Comparison of ENCODE assay signal across 1 cellular context in genomic region chr4:53582194-53582593, GRCh38.
TF ChIP-seq lines count a peak whose summit lies in the region.

No MANE protein-coding gene starts in this region.

TF ChIP-seq in HepG2, 621 proteins besides CTCF, POLR2A, EP300 and RAD21 (continued from another document and continues in another):
- TF ChIP-seq, protein P1, sequence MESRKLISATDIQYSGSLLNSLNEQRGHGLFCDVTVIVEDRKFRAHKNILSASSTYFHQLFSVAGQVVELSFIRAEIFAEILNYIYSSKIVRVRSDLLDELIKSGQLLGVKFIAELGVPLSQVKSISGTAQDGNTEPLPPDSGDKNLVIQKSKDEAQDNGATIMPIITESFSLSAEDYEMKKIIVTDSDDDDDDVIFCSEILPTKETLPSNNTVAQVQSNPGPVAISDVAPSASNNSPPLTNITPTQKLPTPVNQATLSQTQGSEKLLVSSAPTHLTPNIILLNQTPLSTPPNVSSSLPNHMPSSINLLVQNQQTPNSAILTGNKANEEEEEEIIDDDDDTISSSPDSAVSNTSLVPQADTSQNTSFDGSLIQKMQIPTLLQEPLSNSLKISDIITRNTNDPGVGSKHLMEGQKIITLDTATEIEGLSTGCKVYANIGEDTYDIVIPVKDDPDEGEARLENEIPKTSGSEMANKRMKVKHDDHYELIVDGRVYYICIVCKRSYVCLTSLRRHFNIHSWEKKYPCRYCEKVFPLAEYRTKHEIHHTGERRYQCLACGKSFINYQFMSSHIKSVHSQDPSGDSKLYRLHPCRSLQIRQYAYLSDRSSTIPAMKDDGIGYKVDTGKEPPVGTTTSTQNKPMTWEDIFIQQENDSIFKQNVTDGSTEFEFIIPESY (CRISPR knock-in tag; IDR thresholded peaks at IDR 0.05) = no peak
- TF ChIP-seq DR1 (CRISPR knock-in tag; IDR thresholded peaks at IDR 0.05) (no peak), NCOA1 (CRISPR knock-in tag; IDR thresholded peaks at IDR 0.05) (no peak), PHF20 (CRISPR knock-in tag; IDR thresholded peaks at IDR 0.05) (no peak), MED1 (CRISPR knock-in tag; IDR thresholded peaks at IDR 0.05) (peak; percentile 72), SNAPC2 (CRISPR knock-in tag; IDR thresholded peaks at IDR 0.05) (no peak), ZNF20 (CRISPR knock-in tag; IDR thresholded peaks at IDR 0.05) (no peak), U2AF1 (optimal IDR thresholded peaks at IDR 0.05; ENCODE audit: low read depth, low read length) (no peak), CEBPG (CRISPR knock-in tag; IDR thresholded peaks at IDR 0.05) (peak; percentile 45; the same call in 1 of the 2 replicates), NAIF1 (CRISPR knock-in tag; IDR thresholded peaks at IDR 0.05; ENCODE audit: borderline replicate concordance) (no peak), ZNF883 (CRISPR knock-in tag; IDR thresholded peaks at IDR 0.05; ENCODE audit: not compliant biosample characterization) (no peak), JDP2 (CRISPR knock-in tag; IDR thresholded peaks at IDR 0.05; ENCODE audit: borderline replicate concordance) (no peak), RXRB (CRISPR knock-in tag; IDR thresholded peaks at IDR 0.05; ENCODE audit: borderline replicate concordance) (peak; percentile 78), KDM6A (CRISPR knock-in tag; IDR thresholded peaks at IDR 0.05; ENCODE audit: low read depth) (no peak), CBX2 (IDR thresholded peaks at IDR 0.05; ENCODE audit: low read depth, low read length) (no peak), CBX2 (CRISPR knock-in tag; IDR thresholded peaks at IDR 0.05; ENCODE audit: low read depth) (no peak), ZNF841 (CRISPR knock-in tag; IDR thresholded peaks at IDR 0.05; ENCODE audit: borderline replicate concordance) (no peak), RAD51 (IDR thresholded peaks at IDR 0.05; ENCODE audit: borderline replicate concordance) (no peak), PLRG1 (conservative IDR thresholded peaks at IDR 0.05) (no peak), HOXA9 (CRISPR knock-in tag; IDR thresholded peaks at IDR 0.05; ENCODE audit: borderline replicate concordance) (no peak), BRF2 (CRISPR knock-in tag; IDR thresholded peaks at IDR 0.05) (no peak), KLF9 (CRISPR knock-in tag; IDR thresholded peaks at IDR 0.05; ENCODE audit: low read depth) (no peak), HINFP (CRISPR knock-in tag; IDR thresholded peaks at IDR 0.05; ENCODE audit: low read depth) (no peak), MTF2 (CRISPR knock-in tag; IDR thresholded peaks at IDR 0.05; ENCODE audit: borderline replicate concordance) (no peak), SOX6 (IDR thresholded peaks at IDR 0.05) (no peak), SOX6 (CRISPR knock-in tag; IDR thresholded peaks at IDR 0.05) (peak; percentile 97), KMT2B (CRISPR knock-in tag; IDR thresholded peaks at IDR 0.05) (no peak), NR2F6 (IDR thresholded peaks at IDR 0.05) (peak; percentile 73), NR2F6 (CRISPR knock-in tag; IDR thresholded peaks at IDR 0.05) (peak; percentile 65), ZNF326 (CRISPR knock-in tag; IDR thresholded peaks at IDR 0.05; ENCODE audit: borderline replicate concordance) (no peak), ZNF235 (CRISPR knock-in tag; IDR thresholded peaks at IDR 0.05; ENCODE audit: borderline replicate concordance) (no peak), ZKSCAN5 (CRISPR knock-in tag; IDR thresholded peaks at IDR 0.05) (no peak), ZBTB39 (CRISPR knock-in tag; IDR thresholded peaks at IDR 0.05) (no peak), CHD4 (IDR thresholded peaks at IDR 0.05; ENCODE audit: borderline replicate concordance, low read length) (no peak), SP5 (CRISPR knock-in tag; IDR thresholded peaks at IDR 0.05; ENCODE audit: borderline replicate concordance, low read depth) (no peak; the same call in 1 of the 2 replicates), ZNF616 (CRISPR knock-in tag; IDR thresholded peaks at IDR 0.05; ENCODE audit: low read depth) (no peak), BORCS8-MEF2B (CRISPR knock-in tag; IDR thresholded peaks at IDR 0.05) (no peak), ZNF256 (CRISPR knock-in tag; conservative IDR thresholded peaks at IDR 0.05) (no peak), ZIK1 (CRISPR knock-in tag; IDR thresholded peaks at IDR 0.05; ENCODE audit: borderline replicate concordance, low read depth) (no peak), NFYB (CRISPR knock-in tag; IDR thresholded peaks at IDR 0.05) (no peak), ZUFSP (CRISPR knock-in tag; IDR thresholded peaks at IDR 0.05; ENCODE audit: borderline replicate concordance) (no peak), ZNF431 (CRISPR knock-in tag; IDR thresholded peaks at IDR 0.05; ENCODE audit: borderline replicate concordance, low read depth) (no peak), JARID2 (CRISPR knock-in tag; IDR thresholded peaks at IDR 0.05; ENCODE audit: insufficient replicate concordance) (no peak), ELF3 (CRISPR knock-in tag; IDR thresholded peaks at IDR 0.05) (peak; percentile 49; the same call in 1 of the 2 replicates)
- TF ChIP-seq, protein P2, sequence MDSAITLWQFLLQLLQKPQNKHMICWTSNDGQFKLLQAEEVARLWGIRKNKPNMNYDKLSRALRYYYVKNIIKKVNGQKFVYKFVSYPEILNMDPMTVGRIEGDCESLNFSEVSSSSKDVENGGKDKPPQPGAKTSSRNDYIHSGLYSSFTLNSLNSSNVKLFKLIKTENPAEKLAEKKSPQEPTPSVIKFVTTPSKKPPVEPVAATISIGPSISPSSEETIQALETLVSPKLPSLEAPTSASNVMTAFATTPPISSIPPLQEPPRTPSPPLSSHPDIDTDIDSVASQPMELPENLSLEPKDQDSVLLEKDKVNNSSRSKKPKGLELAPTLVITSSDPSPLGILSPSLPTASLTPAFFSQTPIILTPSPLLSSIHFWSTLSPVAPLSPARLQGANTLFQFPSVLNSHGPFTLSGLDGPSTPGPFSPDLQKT (CRISPR knock-in tag; IDR thresholded peaks at IDR 0.05; ENCODE audit: borderline replicate concordance) = no peak
- TF ChIP-seq, protein P3, sequence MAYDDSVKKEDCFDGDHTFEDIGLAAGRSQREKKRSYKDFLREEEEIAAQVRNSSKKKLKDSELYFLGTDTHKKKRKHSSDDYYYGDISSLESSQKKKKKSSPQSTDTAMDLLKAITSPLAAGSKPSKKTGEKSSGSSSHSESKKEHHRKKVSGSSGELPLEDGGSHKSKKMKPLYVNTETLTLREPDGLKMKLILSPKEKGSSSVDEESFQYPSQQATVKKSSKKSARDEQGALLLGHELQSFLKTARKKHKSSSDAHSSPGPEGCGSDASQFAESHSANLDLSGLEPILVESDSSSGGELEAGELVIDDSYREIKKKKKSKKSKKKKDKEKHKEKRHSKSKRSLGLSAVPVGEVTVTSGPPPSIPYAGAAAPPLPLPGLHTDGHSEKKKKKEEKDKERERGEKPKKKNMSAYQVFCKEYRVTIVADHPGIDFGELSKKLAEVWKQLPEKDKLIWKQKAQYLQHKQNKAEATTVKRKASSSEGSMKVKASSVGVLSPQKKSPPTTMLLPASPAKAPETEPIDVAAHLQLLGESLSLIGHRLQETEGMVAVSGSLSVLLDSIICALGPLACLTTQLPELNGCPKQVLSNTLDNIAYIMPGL (CRISPR knock-in tag; IDR thresholded peaks at IDR 0.05; ENCODE audit: borderline replicate concordance in 1 of 2, low read depth in 1 of 2) = no peak
- TF ChIP-seq, protein P4, sequence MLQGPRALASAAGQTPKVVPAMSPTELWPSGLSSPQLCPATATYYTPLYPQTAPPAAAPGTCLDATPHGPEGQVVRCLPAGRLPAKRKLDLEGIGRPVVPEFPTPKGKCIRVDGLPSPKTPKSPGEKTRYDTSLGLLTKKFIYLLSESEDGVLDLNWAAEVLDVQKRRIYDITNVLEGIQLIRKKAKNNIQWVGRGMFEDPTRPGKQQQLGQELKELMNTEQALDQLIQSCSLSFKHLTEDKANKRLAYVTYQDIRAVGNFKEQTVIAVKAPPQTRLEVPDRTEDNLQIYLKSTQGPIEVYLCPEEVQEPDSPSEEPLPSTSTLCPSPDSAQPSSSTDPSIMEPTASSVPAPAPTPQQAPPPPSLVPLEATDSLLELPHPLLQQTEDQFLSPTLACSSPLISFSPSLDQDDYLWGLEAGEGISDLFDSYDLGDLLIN (CRISPR knock-in tag; IDR thresholded peaks at IDR 0.05; ENCODE audit: borderline replicate concordance) = no peak
- TF ChIP-seq, protein P5, sequence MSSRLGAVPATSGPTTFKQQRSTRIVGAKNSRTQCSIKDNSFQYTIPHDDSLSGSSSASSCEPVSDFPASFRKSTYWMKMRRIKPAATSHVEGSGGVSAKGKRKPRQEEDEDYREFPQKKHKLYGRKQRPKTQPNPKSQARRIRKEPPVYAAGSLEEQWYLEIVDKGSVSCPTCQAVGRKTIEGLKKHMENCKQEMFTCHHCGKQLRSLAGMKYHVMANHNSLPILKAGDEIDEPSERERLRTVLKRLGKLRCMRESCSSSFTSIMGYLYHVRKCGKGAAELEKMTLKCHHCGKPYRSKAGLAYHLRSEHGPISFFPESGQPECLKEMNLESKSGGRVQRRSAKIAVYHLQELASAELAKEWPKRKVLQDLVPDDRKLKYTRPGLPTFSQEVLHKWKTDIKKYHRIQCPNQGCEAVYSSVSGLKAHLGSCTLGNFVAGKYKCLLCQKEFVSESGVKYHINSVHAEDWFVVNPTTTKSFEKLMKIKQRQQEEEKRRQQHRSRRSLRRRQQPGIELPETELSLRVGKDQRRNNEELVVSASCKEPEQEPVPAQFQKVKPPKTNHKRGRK (CRISPR knock-in tag; IDR thresholded peaks at IDR 0.05) = no peak
- TF ChIP-seq, protein P6, sequence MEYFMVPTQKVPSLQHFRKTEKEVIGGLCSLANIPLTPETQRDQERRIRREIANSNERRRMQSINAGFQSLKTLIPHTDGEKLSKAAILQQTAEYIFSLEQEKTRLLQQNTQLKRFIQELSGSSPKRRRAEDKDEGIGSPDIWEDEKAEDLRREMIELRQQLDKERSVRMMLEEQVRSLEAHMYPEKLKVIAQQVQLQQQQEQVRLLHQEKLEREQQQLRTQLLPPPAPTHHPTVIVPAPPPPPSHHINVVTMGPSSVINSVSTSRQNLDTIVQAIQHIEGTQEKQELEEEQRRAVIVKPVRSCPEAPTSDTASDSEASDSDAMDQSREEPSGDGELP (IDR thresholded peaks at IDR 0.05; ENCODE audit: borderline replicate concordance, low read depth) = peak; percentile 95
